Comparison of ENCODE assay signal across 1 cellular context in genomic region chr9:70318002-70318401, GRCh38.
TF ChIP-seq lines count a peak whose summit lies in the region.

No MANE protein-coding gene starts in this region.

TF ChIP-seq in HepG2, 621 proteins besides CTCF, POLR2A, EP300 and RAD21:
- no peak for TF ChIP-seq MEIS1 (CRISPR knock-in tag; IDR thresholded peaks at IDR 0.05; ENCODE audit: borderline replicate concordance)
- TF ChIP-seq NR3C1 (CRISPR knock-in tag; IDR thresholded peaks at IDR 0.05): no peak
- TF ChIP-seq REST (IDR thresholded peaks at IDR 0.05; ENCODE audit: borderline replicate concordance in 1 of 2, low read depth in 1 of 2, low read length in 2 of 2): no peak
- TF ChIP-seq ZZZ3 (CRISPR knock-in tag; IDR thresholded peaks at IDR 0.05; ENCODE audit: borderline replicate concordance): no peak
- TF ChIP-seq NR0B2 (CRISPR knock-in tag; IDR thresholded peaks at IDR 0.05): no peak
- TF ChIP-seq ZNF878 (CRISPR knock-in tag; IDR thresholded peaks at IDR 0.05): no peak
- no peak for TF ChIP-seq BRCA1 (CRISPR knock-in tag; IDR thresholded peaks at IDR 0.05)
- no peak for TF ChIP-seq ZSCAN20 (CRISPR knock-in tag; IDR thresholded peaks at IDR 0.05; ENCODE audit: borderline replicate concordance)
- TF ChIP-seq TRAFD1 (CRISPR knock-in tag; IDR thresholded peaks at IDR 0.05; ENCODE audit: borderline replicate concordance): no peak
- TF ChIP-seq KAT7 (CRISPR knock-in tag; IDR thresholded peaks at IDR 0.05; ENCODE audit: borderline replicate concordance): no peak
- TF ChIP-seq CHD4 (IDR thresholded peaks at IDR 0.05; ENCODE audit: borderline replicate concordance, low read length): no peak
- TF ChIP-seq ZNF383 (CRISPR knock-in tag; IDR thresholded peaks at IDR 0.05; ENCODE audit: borderline replicate concordance): no peak
- TF ChIP-seq ZNF772 (CRISPR knock-in tag; IDR thresholded peaks at IDR 0.05): no peak
- TF ChIP-seq SNAPC2 (CRISPR knock-in tag; IDR thresholded peaks at IDR 0.05): no peak
